Comparison of ENCODE assay signal across 25 cellular contexts in the genomic region with DNA sequence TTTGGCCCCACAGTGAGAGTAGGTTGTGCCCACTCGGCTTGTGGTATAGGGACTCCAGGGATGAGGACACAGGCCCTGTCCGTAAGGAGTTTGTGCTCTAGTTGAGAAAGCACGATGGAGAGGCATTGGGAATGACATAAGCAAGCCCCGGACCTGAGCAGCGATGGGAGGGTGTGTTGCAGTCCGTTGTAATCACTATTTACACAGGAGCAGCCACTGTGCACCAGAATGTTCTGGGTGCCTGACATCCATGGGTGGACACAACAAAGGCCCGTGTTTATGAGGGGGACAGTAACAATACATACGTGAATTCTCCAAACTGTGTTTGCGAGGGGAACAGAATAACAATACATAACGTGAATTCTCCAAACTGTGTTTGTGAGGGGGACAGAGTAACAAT.
"Had no signal": no experiment of that assay in that cellular context is flagged by ENCODE, and none has a peak within 500 bp of the region (broad histone marks: within the 10 kb centered on the region; RNA-seq: fewer than 3 reads in every experiment).

No MANE protein-coding gene starts in this region.

- H2AFZ ChIP-seq: parathyroid adenoma had no signal

- H3K79me2 ChIP-seq: parathyroid adenoma had no signal

- H3K4me3 Mint-ChIP-seq: dendritic cell treated with granulocyte-macrophage colony-stimulating factor and Interleukin-4, amounts not matched to agents 40 ng/mL and 50 ng/mL, for 4 days; effector memory CD8-positive, alpha-beta T cell; nephron; stimulated activated naive B cell treated with anti-CD40 and anti-IgM and Interleukin-4, amounts not matched to agents 10 μg/mL and 1 μg/mL and 100 μg/mL, for 72 hours had no signal

- H3K36me3 ChIP-seq: gastrocnemius medialis had no signal

- ATAC-seq: effector memory CD8-positive, alpha-beta T cell; gastrocnemius medialis; left lobe of liver; psoas muscle; sciatic nerve; stimulated activated naive B cell treated with anti-CD40 and anti-IgM and Interleukin-4, amounts not matched to agents 10 μg/mL and 1 μg/mL and 100 μg/mL, for 72 hours had no signal

- H3K9me3 Mint-ChIP-seq: dendritic cell treated with granulocyte-macrophage colony-stimulating factor and Interleukin-4, amounts not matched to agents 40 ng/mL and 50 ng/mL, for 4 days; effector memory CD8-positive, alpha-beta T cell; nephron; stimulated activated naive B cell treated with anti-CD40 and anti-IgM and Interleukin-4, amounts not matched to agents 10 μg/mL and 1 μg/mL and 100 μg/mL, for 72 hours had no signal

- DNase-seq: cerebellar nuclear complex; effector memory CD8-positive, alpha-beta T cell; gastrocnemius medialis; glutamatergic neuron; islet precursor cell; mammary epithelial cell; midbrain; occipital lobe; psoas muscle; retina; spleen; stimulated activated CD4-positive, alpha-beta T cell treated with anti-CD3 and anti-CD28 coated beads, Interleukin-15, amount 100 ng/mL, for 24 hours; stimulated activated CD4-positive, alpha-beta T cell treated with anti-CD3 and anti-CD28 coated beads, Interleukin-1b, Interleukin-23, amount 100 ng/mL, for 48 hours; stimulated activated CD4-positive, alpha-beta T cell treated with anti-CD3 and anti-CD28 coated beads, Interleukin-4, amount 100 ng/mL, for 24 hours; stimulated activated naive B cell treated with anti-CD40 and anti-IgM and Interleukin-4, amounts not matched to agents 10 μg/mL and 1 μg/mL and 100 μg/mL, for 72 hours; stomach; substantia nigra; trophoblast cell had no signal

- H3K4me1 ChIP-seq: gastrocnemius medialis, psoas muscle had no signal

- H3K9ac ChIP-seq: parathyroid adenoma had no signal

- H3K27me3 Mint-ChIP-seq: effector memory CD8-positive, alpha-beta T cell; stimulated activated naive B cell treated with anti-CD40 and anti-IgM and Interleukin-4, amounts not matched to agents 10 μg/mL and 1 μg/mL and 100 μg/mL, for 72 hours had no signal

- H3K27ac Mint-ChIP-seq: stimulated activated naive B cell treated with anti-CD40 and anti-IgM and Interleukin-4, amounts not matched to agents 10 μg/mL and 1 μg/mL and 100 μg/mL, for 72 hours had no signal

- H3K4me3 ChIP-seq: esophagus muscularis mucosa, gastrocnemius medialis, psoas muscle, spleen, stomach had no signal

- H3K27ac ChIP-seq: epithelial cell of prostate, esophagus muscularis mucosa, gastrocnemius medialis, parathyroid adenoma, psoas muscle, spleen had no signal

- H3K27me3 ChIP-seq: esophagus muscularis mucosa, gastrocnemius medialis, spleen, stomach had no signal

- H3K9me3 ChIP-seq: esophagus muscularis mucosa, gastrocnemius medialis, psoas muscle, spleen, stomach had no signal
